ENCODE assay signal across 24 cellular contexts in genomic region chr17:65990593-65990992, GRCh38.
A peak's percentile ranks its signal among the peaks of the same experiment; 100 is the strongest.
DNase-seq lines count a peak whose midpoint lies in the region; ATAC-seq lines count a peak whose summit lies in the region.
"Had no signal": no experiment of that assay in that cellular context is flagged by ENCODE, and none has a peak within 500 bp of the region (broad histone marks: within the 10 kb centered on the region; RNA-seq: fewer than 3 reads in every experiment).

No MANE protein-coding gene starts in this region.

- intact Hi-C loops in Right ventricle myocardium inferior (cut with DNase I): no loop called here
- intact Hi-C loops in cardiac septum (cut with DNase I): no loop called here
- intact Hi-C loops in left ventricle myocardium superior (cut with micrococcal nuclease): no loop called here

- DNase-seq in Right ventricle myocardium inferior (ENCODE audit: missing footprints) (peak; percentile 76), cardiac septum (ENCODE audit: low spot score) (no peak), cerebellum (ENCODE audit: low spot score) (peak; percentile 1), left ventricle myocardium superior (peak; percentile 83)
- no peak for DNase-seq in activated CD8-positive, alpha-beta memory T cell treated with anti-CD3 and anti-CD28 coated beads, Interleukin-2, amount 50 U/mL, for 4 hours
- DNase-seq: 8988T; ACHN; Calu3; HFFc6; Karpas-422; MV-4-11; NCI-H1105; NCI-H1436 treated with DMSO at 0.1 percent for 48 hours; NCI-H187 treated with DMSO at 0.1 percent for 48 hours; NCI-H2171 treated with DMSO at 0.1 percent for 48 hours; NCI-H345; NCI-H510A treated with DMSO at 0.1 percent for 48 hours; NCI-H748 treated with DMSO at 0.1 percent for 48 hours; NK-92 treated with Interleukin-12 subunit alpha and Interleukin-12 subunit beta, amount 100 ng/mL, for 24 hours; PC-9; SIG-M5 had no signal

- peak; percentile 98 for ATAC-seq in Right ventricle myocardium inferior
- ATAC-seq in left ventricle myocardium superior: peak; percentile 100
- no peak for ATAC-seq in HG03039 (IDR thresholded peaks at IDR 0.05; ENCODE audit: unreplicated experiment)
- no peak for ATAC-seq in GM18867 (IDR thresholded peaks at IDR 0.05; ENCODE audit: unreplicated experiment)
- ATAC-seq: GM23338 had no signal

Comparison
In these comparisons a context has a peak if more than half of its experiments do, and no peak if none do; other contexts are left out.
1. DNase-seq: peak in Right ventricle myocardium inferior (single experiment), cerebellum (single experiment) and left ventricle myocardium superior (single experiment); none in cardiac septum (single experiment) and activated CD8-positive, alpha-beta memory T cell treated with anti-CD3 and anti-CD28 coated beads, Interleukin-2, amount 50 U/mL, for 4 hours (single experiment).
2. ATAC-seq: peak in Right ventricle myocardium inferior (single experiment) and left ventricle myocardium superior (single experiment); none in HG03039 (single experiment) and GM18867 (single experiment).